ENCODE assay signal across 15 cellular contexts in genomic region chr1:198876371-198876871, GRCh38.
DNase-seq lines count a peak whose midpoint lies in the region; TF ChIP-seq lines count a peak whose summit lies in the region.
"Had no signal": no experiment of that assay in that cellular context is flagged by ENCODE, and none has a peak within 500 bp of the region (broad histone marks: within the 10 kb centered on the region; RNA-seq: fewer than 3 reads in every experiment).

No MANE protein-coding gene starts in this region.

- H3K4me3 Mint-ChIP-seq in type B pancreatic cell, result peak overlapping the region; percentile 63
- H3K4me3 Mint-ChIP-seq: activated CD4-positive, alpha-beta T cell treated with anti-CD3 and anti-CD28 coated beads, Interleukin-2, amount 10 ng/mL, durations not matched to agents 24 days and 14 days had no signal

- H3K4me1 Mint-ChIP-seq in type B pancreatic cell (ENCODE audit: unreplicated experiment), result peaks cover 9% of the 10 kb centered on the region

- peak; percentile 72 for DNase-seq in NCI-H1436 (lab: John Stamatoyannopoulos, UW)
- no peak for DNase-seq in NCI-H1436 treated with DMSO at 0.1 percent for 48 hours (lab: John Stamatoyannopoulos, UW)
- DNase-seq in astrocyte of the spinal cord (ENCODE audit: low read depth, low spot score), result peak; percentile 34
- DNase-seq in medulla oblongata (ENCODE audit: extremely low spot score), result peak; percentile 76
- DNase-seq in type B pancreatic cell (ENCODE audit: extremely low spot score, unreplicated experiment), result no peak
- DNase-seq in activated T-cell treated with anti-CD3 and anti-CD28 coated beads for 4 hours, result no peak
- no peak for DNase-seq in HUDEP-2 (lab: John Stamatoyannopoulos, UW; ENCODE audit: unreplicated experiment in 76 of 76)
- DNase-seq in activated CD4-positive, CD25-positive, alpha-beta regulatory T cell treated with anti-CD3 and anti-CD28 coated beads, Interleukin-2, amount 50 U/mL, for 72 hours, result no peak
- DNase-seq: activated CD4-positive, alpha-beta T cell treated with anti-CD3 and anti-CD28 coated beads, Interleukin-2, amount 10 ng/mL, durations not matched to agents 24 days and 14 days; DMS 273 treated with DMSO at 0.1 percent for 48 hours; Karpas-422; left ventricle myocardium superior; NK-92 treated with Interleukin-12 subunit alpha and Interleukin-12 subunit beta, amount 100 ng/mL, for 24 hours; pancreas; SW 1271 had no signal

- in situ Hi-C loops in astrocyte of the spinal cord (cut with HindIII; ENCODE audit: low sequenced_read_pairs), result no loop called here

- no peak for TF ChIP-seq CTCF in astrocyte of the spinal cord (IDR thresholded peaks at IDR 0.05; ENCODE audit: low read depth, low read length)
- TF ChIP-seq CTCF in type B pancreatic cell (conservative IDR thresholded peaks at IDR 0.05), result peak; percentile 55

- no peak overlapping the region for H3K4me3 ChIP-seq in astrocyte of the spinal cord (ENCODE audit: low read depth, low read length)
- H3K4me3 ChIP-seq: pancreas had no signal

- peaks cover 50% of the 10 kb centered on the region for H3K36me3 Mint-ChIP-seq in type B pancreatic cell

- peaks cover 6% of the 10 kb centered on the region for H3K9me3 Mint-ChIP-seq in type B pancreatic cell

- H3K27ac Mint-ChIP-seq in type B pancreatic cell, result peak overlapping the region; percentile 29
- H3K27ac Mint-ChIP-seq: activated CD4-positive, alpha-beta T cell treated with anti-CD3 and anti-CD28 coated beads, Interleukin-2, amount 10 ng/mL, durations not matched to agents 24 days and 14 days had no signal

- H3K27me3 Mint-ChIP-seq in type B pancreatic cell, result no peaks in the 10 kb centered on the region
- H3K27me3 Mint-ChIP-seq: activated CD4-positive, alpha-beta T cell treated with anti-CD3 and anti-CD28 coated beads, Interleukin-2, amount 10 ng/mL, durations not matched to agents 24 days and 14 days had no signal

Comparison
In these comparisons a context has a peak if more than half of its experiments do, and no peak if none do; other contexts are left out.
1. DNase-seq: peak in NCI-H1436 (single experiment), astrocyte of the spinal cord (single experiment) and medulla oblongata (single experiment); none in NCI-H1436 treated with DMSO at 0.1 percent for 48 hours (single experiment), type B pancreatic cell (single experiment), activated T-cell treated with anti-CD3 and anti-CD28 coated beads for 4 hours (single experiment), HUDEP-2 (0 of 76) and activated CD4-positive, CD25-positive, alpha-beta regulatory T cell treated with anti-CD3 and anti-CD28 coated beads, Interleukin-2, amount 50 U/mL, for 72 hours (single experiment).